Comparison of ENCODE assay signal across 18 cellular contexts in the genomic region with DNA sequence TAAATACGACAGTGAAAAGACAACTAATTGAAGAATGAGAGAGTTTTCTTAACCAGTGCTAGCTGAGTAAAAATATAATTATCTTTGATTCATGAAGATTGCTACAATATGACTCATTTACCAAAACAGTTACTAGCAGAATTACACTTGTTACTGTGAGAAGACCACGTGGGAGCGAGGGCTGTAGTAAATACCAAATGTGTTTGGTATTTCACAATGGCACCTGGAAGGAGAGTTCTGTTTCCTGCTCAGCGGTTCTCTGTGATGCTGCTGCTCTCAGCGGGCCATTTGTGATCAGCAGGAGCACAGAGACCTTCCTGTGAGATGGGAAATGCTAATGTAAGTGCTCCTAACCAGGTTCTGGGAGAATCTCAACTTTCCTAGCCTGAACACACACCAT.
DNase-seq lines count a peak whose midpoint lies in the region; ATAC-seq and TF ChIP-seq lines count a peak whose summit lies in the region.
"Had no signal": no experiment of that assay in that cellular context is flagged by ENCODE, and none has a peak within 500 bp of the region (broad histone marks: within the 10 kb centered on the region; RNA-seq: fewer than 3 reads in every experiment).

No MANE protein-coding gene starts in this region.

- no peaks in the 10 kb centered on the region for H3K9me3 ChIP-seq in body of pancreas
- H3K9me3 ChIP-seq: mucosa of descending colon, psoas muscle had no signal

- ATAC-seq in body of pancreas (peak; percentile 64), natural killer cell (peak; percentile 46 to 80 (median 56)), HG02884 (IDR thresholded peaks at IDR 0.05; ENCODE audit: unreplicated experiment) (no peak)
- no peak for ATAC-seq in stimulated activated naive B cell treated with anti-CD40 and anti-IgM and Interleukin-4, amounts not matched to agents 10 μg/mL and 1 μg/mL and 100 μg/mL, for 72 hours (replicated peaks)
- ATAC-seq: activated CD8-positive, alpha-beta memory T cell treated with anti-CD3 and anti-CD28 coated beads, Interleukin-2, amount 10 ng/mL, durations not matched to agents 7 days and 5 days; mucosa of descending colon; psoas muscle had no signal

- H3K4me3 Mint-ChIP-seq in natural killer cell, result no peak overlapping the region
- no peak overlapping the region for H3K4me3 Mint-ChIP-seq in stimulated activated naive B cell treated with anti-CD40 and anti-IgM and Interleukin-4, amounts not matched to agents 10 μg/mL and 1 μg/mL and 100 μg/mL, for 72 hours
- H3K4me3 Mint-ChIP-seq: activated CD8-positive, alpha-beta memory T cell treated with anti-CD3 and anti-CD28 coated beads, Interleukin-2, amount 10 ng/mL, durations not matched to agents 7 days and 5 days had no signal

- no peaks in the 10 kb centered on the region for H3K9me3 Mint-ChIP-seq in natural killer cell
- no peaks in the 10 kb centered on the region for H3K9me3 Mint-ChIP-seq in stimulated activated naive B cell treated with anti-CD40 and anti-IgM and Interleukin-4, amounts not matched to agents 10 μg/mL and 1 μg/mL and 100 μg/mL, for 72 hours

- H3K36me3 Mint-ChIP-seq in natural killer cell, result no peaks in the 10 kb centered on the region
- H3K36me3 Mint-ChIP-seq in stimulated activated naive B cell treated with anti-CD40 and anti-IgM and Interleukin-4, amounts not matched to agents 10 μg/mL and 1 μg/mL and 100 μg/mL, for 72 hours, result no peaks in the 10 kb centered on the region
- H3K36me3 Mint-ChIP-seq: activated CD8-positive, alpha-beta memory T cell treated with anti-CD3 and anti-CD28 coated beads, Interleukin-2, amount 10 ng/mL, durations not matched to agents 7 days and 5 days had no signal

- intact Hi-C loops in body of pancreas (cut with DNase I) (no loop called here), natural killer cell (cut with micrococcal nuclease) (no loop called here)

- H3K27ac ChIP-seq in body of pancreas, result no peak overlapping the region
- H3K27ac ChIP-seq: psoas muscle had no signal

- DNase-seq in Ammon's horn (ENCODE audit: low spot score) (peak; percentile 64), LHCN-M2 (ENCODE audit: low read depth) (peak; percentile 1), body of pancreas (peak in 2 of 4 donors; percentile 19 to 33), natural killer cell (no peak), NCI-H1105 (lab: John Stamatoyannopoulos, UW) (no peak), DMS79 treated with DMSO at 0.1 percent for 48 hours (lab: John Stamatoyannopoulos, UW) (no peak)
- no peak for DNase-seq in stimulated activated naive B cell treated with anti-CD40 and anti-IgM and Interleukin-4, amounts not matched to agents 10 μg/mL and 1 μg/mL and 100 μg/mL, for 72 hours
- DNase-seq: activated CD8-positive, alpha-beta memory T cell treated with anti-CD3 and anti-CD28 coated beads, Interleukin-2, amount 10 ng/mL, durations not matched to agents 7 days and 5 days; activated gamma-delta T cell treated with Interleukin-2 at 50 U/mL for 16 hours; C1 segment of cervical spinal cord; effector memory CD4-positive, alpha-beta T cell; KBM-7; mucosa of descending colon; NCI-H1930; NCI-H748 treated with DMSO at 0.1 percent for 48 hours; psoas muscle; SIG-M5 had no signal

- peak overlapping the region in 1 of 2 donors; percentile 19 for H3K27ac Mint-ChIP-seq in natural killer cell
- H3K27ac Mint-ChIP-seq in stimulated activated naive B cell treated with anti-CD40 and anti-IgM and Interleukin-4, amounts not matched to agents 10 μg/mL and 1 μg/mL and 100 μg/mL, for 72 hours, result no peak overlapping the region
- H3K27ac Mint-ChIP-seq: activated CD8-positive, alpha-beta memory T cell treated with anti-CD3 and anti-CD28 coated beads, Interleukin-2, amount 10 ng/mL, durations not matched to agents 7 days and 5 days had no signal

- H3K27me3 Mint-ChIP-seq in natural killer cell (ENCODE audit: low read depth in 2 of 2), result peaks cover 3 to 17% of the 10 kb centered on the region in 2 donors
- H3K27me3 Mint-ChIP-seq in stimulated activated naive B cell treated with anti-CD40 and anti-IgM and Interleukin-4, amounts not matched to agents 10 μg/mL and 1 μg/mL and 100 μg/mL, for 72 hours, result peaks cover 8 to 9% of the 10 kb centered on the region in 2 donors

- H3K4me1 Mint-ChIP-seq in natural killer cell, result peaks cover 7 to 16% of the 10 kb centered on the region in 2 donors
- H3K4me1 Mint-ChIP-seq in stimulated activated naive B cell treated with anti-CD40 and anti-IgM and Interleukin-4, amounts not matched to agents 10 μg/mL and 1 μg/mL and 100 μg/mL, for 72 hours, result no peaks in the 10 kb centered on the region

- no peaks in the 10 kb centered on the region for H3K36me3 ChIP-seq in body of pancreas (replicated peaks in 1 of 2; ENCODE audit: insufficient read depth in 1 of 2, low read depth in 2 of 2)

- H3K4me1 ChIP-seq in body of pancreas, result no peaks in the 10 kb centered on the region
- H3K4me1 ChIP-seq: psoas muscle had no signal

- 50 to 57% methylated on average over 5 of the region's 5 CpGs for WGBS in body of pancreas, 2 donors

- TF ChIP-seq POLR2A in body of pancreas (IDR thresholded peaks at IDR 0.05), result no peak

- TF ChIP-seq CTCF in body of pancreas (IDR thresholded peaks at IDR 0.05) (no peak), natural killer cell (IDR thresholded peaks at IDR 0.05) (no peak)

- no peak overlapping the region for H3K4me3 ChIP-seq in body of pancreas
- H3K4me3 ChIP-seq: mucosa of descending colon, psoas muscle had no signal

- H3K27me3 ChIP-seq in body of pancreas, result no peaks in the 10 kb centered on the region

Comparison
In these comparisons a context has a peak if more than half of its experiments do, and no peak if none do; other contexts are left out.
1. DNase-seq: peak in Ammon's horn (single experiment) and LHCN-M2 (single experiment); none in natural killer cell (single experiment), NCI-H1105 (single experiment), stimulated activated naive B cell treated with anti-CD40 and anti-IgM and Interleukin-4, amounts not matched to agents 10 μg/mL and 1 μg/mL and 100 μg/mL, for 72 hours (single experiment) and DMS79 treated with DMSO at 0.1 percent for 48 hours (single experiment).
2. ATAC-seq: peak in body of pancreas (single experiment) and natural killer cell (3 of 3); none in HG02884 (single experiment) and stimulated activated naive B cell treated with anti-CD40 and anti-IgM and Interleukin-4, amounts not matched to agents 10 μg/mL and 1 μg/mL and 100 μg/mL, for 72 hours (0 of 2).